ENCODE assay signal across 13 cellular contexts in the genomic region with DNA sequence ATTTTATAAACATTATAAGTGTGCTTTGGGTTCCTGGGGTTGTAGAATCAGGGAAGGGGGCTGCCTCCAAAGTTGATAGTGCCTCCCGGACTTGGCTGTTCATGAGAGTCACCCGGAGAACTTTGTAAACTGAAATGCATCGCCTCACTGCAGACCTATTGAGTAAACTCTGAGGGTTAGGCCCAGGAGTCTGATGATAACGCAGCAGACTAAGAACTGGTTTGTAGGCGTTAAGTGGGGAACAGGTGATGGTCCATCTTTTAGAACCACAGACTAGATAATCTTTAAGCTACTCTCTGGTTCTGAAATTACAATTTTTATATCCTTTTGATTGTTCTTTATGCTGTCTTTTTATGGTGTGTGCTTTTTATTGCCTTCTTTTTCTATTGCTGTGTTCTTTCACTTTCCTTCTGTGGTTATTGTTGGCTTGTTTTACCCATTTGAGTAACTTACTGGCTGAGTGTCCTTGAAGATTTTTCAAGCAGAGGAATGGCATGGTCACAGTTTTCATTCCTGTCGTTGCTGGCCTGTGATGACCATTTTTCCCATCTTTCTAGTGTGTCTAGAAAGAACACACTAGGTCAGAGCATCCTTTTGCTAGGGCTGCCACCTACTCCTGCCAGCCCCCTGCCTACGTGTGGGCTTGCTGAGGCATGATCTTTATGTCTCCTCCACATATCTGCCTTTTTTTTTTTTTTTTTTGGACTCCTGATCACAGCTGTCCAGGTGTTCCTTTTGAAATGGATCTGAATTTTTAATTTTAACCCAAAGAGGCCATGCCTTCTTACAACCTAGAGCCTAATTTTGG. TPM values are rescaled to one million over a fixed set of nuclear protein-coding genes. Genes with fewer than 3 reads are reported as not detected.
DNase-seq lines count a peak whose midpoint lies in the region; ATAC-seq and TF ChIP-seq lines count a peak whose summit lies in the region.
"Had no signal": no experiment of that assay in that cellular context is flagged by ENCODE, and none has a peak within 500 bp of the region (broad histone marks: within the 10 kb centered on the region; RNA-seq: fewer than 3 reads in every experiment).

No MANE protein-coding gene starts in this region.

- H3K4me3 ChIP-seq in colonic mucosa (no peak overlapping the region), tibial artery (peak overlapping the region; percentile 8 to 35), OCI-LY7 (ENCODE audit: low read depth, low read length, poor library complexity, severe bottlenecking) (no peak overlapping the region)

- no peak for TF ChIP-seq CTCF in colonic mucosa (IDR thresholded peaks at IDR 0.05)
- no peak for TF ChIP-seq CTCF in tibial artery (IDR thresholded peaks at IDR 0.05)
- TF ChIP-seq CTCF in OCI-LY7 (conservative IDR thresholded peaks at IDR 0.05; ENCODE audit: low read length): no peak

- H3K9me3 ChIP-seq in colonic mucosa (no peaks in the 10 kb centered on the region), tibial artery (no peaks in the 10 kb centered on the region), OCI-LY7 (ENCODE audit: low read length) (no peaks in the 10 kb centered on the region)

- H3K79me2 ChIP-seq in OCI-LY7 (ENCODE audit: insufficient read depth, low read depth, low read length): no peaks in the 10 kb centered on the region

- CTCF ChIA-PET in OCI-LY7 (lab: Charles Lee; ENCODE audit: unreplicated experiment): no interaction called here

- POLR2A ChIA-PET in OCI-LY7 (lab: Charles Lee): interaction anchor here (0.6 kb wide), 1 partner anchor 10 kb away, joined by 3 read pairs; no protein-coding TSS in a partner anchor

- H3K27ac ChIP-seq in colonic mucosa (peak overlapping the region; percentile 78), tibial artery (peak overlapping the region; percentile 46 to 59), OCI-LY7 (ENCODE audit: low read depth, low read length, poor library complexity, severe bottlenecking) (no peak overlapping the region)

- H3K4me1 ChIP-seq in colonic mucosa: peaks cover 7% of the 10 kb centered on the region
- H3K4me1 ChIP-seq in tibial artery: peaks cover 0 to 83% (median 35%) of the 10 kb centered on the region in 4 donors
- no peaks in the 10 kb centered on the region for H3K4me1 ChIP-seq in OCI-LY7 (ENCODE audit: insufficient read depth, low read length, poor library complexity, severe bottlenecking)

- no peaks in the 10 kb centered on the region for H3K27me3 ChIP-seq in colonic mucosa
- H3K27me3 ChIP-seq in tibial artery: no peaks in the 10 kb centered on the region

- H3K9ac ChIP-seq in colonic mucosa (ENCODE audit: low read depth in 2 of 2, low read length in 2 of 2): peak overlapping the region; percentile 6 to 56

- H4K20me1 ChIP-seq in OCI-LY7 (ENCODE audit: insufficient read depth, low read length): no peaks in the 10 kb centered on the region

- H3K36me3 ChIP-seq in colonic mucosa (no peaks in the 10 kb centered on the region), tibial artery (no peaks in the 10 kb centered on the region), OCI-LY7 (ENCODE audit: insufficient read depth, low read length) (no peaks in the 10 kb centered on the region)

- H3K9me2 ChIP-seq in OCI-LY7 (ENCODE audit: insufficient read depth, low read length): no peaks in the 10 kb centered on the region

- H2AFZ ChIP-seq in OCI-LY7 (ENCODE audit: low read length): no peak overlapping the region

- intact Hi-C loops in colonic mucosa (cut with DNase I) (no loop called here), tibial artery (cut with DNase I; ENCODE audit: low total_unique reads) (no loop called here), OCI-LY7 (cut with micrococcal nuclease; ENCODE audit: unreplicated experiment) (no loop called here)

- peak; percentile 44 for ATAC-seq in GM19023 (IDR thresholded peaks at IDR 0.05; ENCODE audit: unreplicated experiment)
- ATAC-seq in HG02973 (IDR thresholded peaks at IDR 0.05; ENCODE audit: unreplicated experiment): peak; percentile 50
- no peak for ATAC-seq in GM19328 (IDR thresholded peaks at IDR 0.05; ENCODE audit: unreplicated experiment)

- DNase-seq in colonic mucosa (peak; percentile 36), tibial artery (no peak), OCI-LY7 (ENCODE audit: low spot score) (no peak), iPS-NIHi11 (ENCODE audit: low spot score) (no peak)
- DNase-seq: activated CD4-positive, CD25-positive, alpha-beta regulatory T cell; DMS79; HCEC 1CT; NCI-H2081; NCI-H82; stimulated activated naive CD4-positive, alpha-beta T cell had no signal

- no TSS peak for BruUV-seq in OCI-LY7 (replicated peaks; lab: Mats Ljungman, UMichigan)

- no peak overlapping the region for H3K4me2 ChIP-seq in OCI-LY7 (ENCODE audit: low read length)

RNA-seq across cellular contexts. Expression of a gene that starts 30.9 kb away (rescaled TPM):
- total RNA-seq in colonic mucosa (10 to 100 TPM; 49.6 to 72.9 TPM), OCI-LY7 (2022) (6.6 and 8.4 TPM in 2 replicates)
- 7.0 and 8.2 TPM in 2 replicates for total RNA-seq in OCI-LY7 (2014; rRNA removed; shearing (Covaris generic))

Comparison
In these comparisons a context has a peak if more than half of its experiments do, and no peak if none do; other contexts are left out.
1. H3K4me3 ChIP-seq: peak in tibial artery (2 of 2); none in colonic mucosa (single experiment) and OCI-LY7 (single experiment).
2. RNA of a gene that starts 30.9 kb away (total RNA-seq): 49.6 to 72.9 TPM in colonic mucosa; 6.6 to 8.4 TPM in OCI-LY7; every median in the first group is over 4 times any median in the second.